Comparison of ENCODE assay signal across 15 cellular contexts in genomic region chr1:70896224-70896623, GRCh38.
DNase-seq lines count a peak whose midpoint lies in the region; ATAC-seq, FAIRE-seq and TF ChIP-seq lines count a peak whose summit lies in the region.
"Had no signal": no experiment of that assay in that cellular context is flagged by ENCODE, and none has a peak within 500 bp of the region (broad histone marks: within the 10 kb centered on the region; RNA-seq: fewer than 3 reads in every experiment).

No MANE protein-coding gene starts in this region.

- no peaks in the 10 kb centered on the region for H3K36me3 Mint-ChIP-seq in MCF 10A (ENCODE audit: insufficient read depth, unreplicated experiment)
- H3K36me3 Mint-ChIP-seq: activated naive CD4-positive, alpha-beta T cell treated with anti-CD3 and anti-CD28 coated beads, Interleukin-2, amount 10 ng/mL, durations not matched to agents 7 days and 5 days had no signal

- dilution Hi-C loops in mammary epithelial cell (cut with HindIII; ENCODE audit: low sequenced_read_pairs): no loop called here

- no peaks in the 10 kb centered on the region for H3K9me3 ChIP-seq in mammary epithelial cell (replicated peaks; ENCODE audit: insufficient read depth, low read length)
- H3K9me3 ChIP-seq in K562 (replicated peaks; ENCODE audit: control insufficient read depth, insufficient read depth, low read depth, low read length): no peaks in the 10 kb centered on the region
- H3K9me3 ChIP-seq: colonic mucosa, SJSA1 had no signal

- H3K27me3 ChIP-seq in mammary epithelial cell (ENCODE audit: insufficient read depth, low read length) (no peaks in the 10 kb centered on the region), K562 (ENCODE audit: control insufficient read depth in 2 of 2, insufficient read depth in 2 of 2, low read length in 2 of 2) (no peaks in the 10 kb centered on the region)
- H3K27me3 ChIP-seq: colonic mucosa, SJSA1 had no signal

- intact Hi-C loops in MCF 10A (cut with micrococcal nuclease): loop anchor here (2.0 to 5.0 kb wide), 2 partner anchors 209 to 367 kb away; no protein-coding TSS in a partner anchor
- intact Hi-C loops in mammary epithelial cell (cut with micrococcal nuclease): loop anchor here (1.0 to 5.0 kb wide), 2 partner anchors 211 to 369 kb away; no protein-coding TSS in a partner anchor
- intact Hi-C loops in K562 (cut with micrococcal nuclease): loop anchor here (1.0 to 5.0 kb wide), 2 partner anchors 151 to 368 kb away; partner anchors contain the start of gene PTGER3

- no peak overlapping the region for H3K27ac ChIP-seq in mammary epithelial cell (ENCODE audit: insufficient read depth, low read depth, low read length)
- no peak overlapping the region for H3K27ac ChIP-seq in K562 (ENCODE audit: extremely low read depth, low read depth, low read length)
- H3K27ac ChIP-seq: colonic mucosa, SJSA1, skin epidermis had no signal

- H3K27me3 Mint-ChIP-seq in MCF 10A (ENCODE audit: insufficient read depth, unreplicated experiment): peaks cover 59% of the 10 kb centered on the region
- H3K27me3 Mint-ChIP-seq: activated naive CD4-positive, alpha-beta T cell treated with anti-CD3 and anti-CD28 coated beads, Interleukin-2, amount 10 ng/mL, durations not matched to agents 7 days and 5 days had no signal

- H3K9me1 ChIP-seq in K562 (ENCODE audit: control insufficient read depth, insufficient read depth, low read length): no peaks in the 10 kb centered on the region

- peak; percentile 22 for TF ChIP-seq CTCF in MCF 10A (IDR thresholded peaks at IDR 0.05; ENCODE audit: unreplicated experiment)
- peak in 1 of 2 donors; percentile 48 for TF ChIP-seq CTCF in mammary epithelial cell (conservative IDR thresholded peaks at IDR 0.05 in 1 of 2, IDR thresholded peaks at IDR 0.05 in 1 of 2; ENCODE audit: extremely low read depth in 1 of 2, insufficient read depth in 1 of 2, low read depth in 1 of 2, low read length in 2 of 2)
- TF ChIP-seq CTCF in LNCaP clone FGC (IDR thresholded peaks at IDR 0.05; ENCODE audit: control insufficient read depth, extremely low read depth, insufficient read depth): peak; percentile 59
- peak; percentile 30 to 52 (median 36); a peak in 4 of 6 replicates for TF ChIP-seq CTCF in K562 (IDR thresholded peaks at IDR 0.05 in 2 of 3, conservative IDR thresholded peaks at IDR 0.05 in 1 of 3; ENCODE audit: insufficient read depth in 2 of 3, low read depth in 1 of 3, low read length in 3 of 3)
- TF ChIP-seq CTCF in retinal pigment epithelial cell (conservative IDR thresholded peaks at IDR 0.05; ENCODE audit: low read depth, low read length): peak; percentile 13

- H3K9me3 Mint-ChIP-seq in MCF 10A (ENCODE audit: unreplicated experiment): no peaks in the 10 kb centered on the region
- H3K9me3 Mint-ChIP-seq: activated naive CD4-positive, alpha-beta T cell treated with anti-CD3 and anti-CD28 coated beads, Interleukin-2, amount 10 ng/mL, durations not matched to agents 7 days and 5 days had no signal

- CTCF ChIA-PET in MCF 10A (lab: Yijun Ruan, JAX): interaction anchor here (0.7 to 1.3 kb wide), 3 partner anchors 9 to 218 kb away, joined by 3 to 4 read pairs (median 3); no protein-coding TSS in a partner anchor
- CTCF ChIA-PET in mammary epithelial cell (lab: Charles Lee; ENCODE audit: low non-redundant PET): no interaction called here
- CTCF ChIA-PET in K562 (lab: Yijun Ruan, JAX; ENCODE audit: low intra/inter-chr PET ratio): no interaction called here

- H3K4me1 ChIP-seq in mammary epithelial cell (ENCODE audit: insufficient read depth, low read length): no peaks in the 10 kb centered on the region
- H3K4me1 ChIP-seq in K562 (replicated peaks in 1 of 2; ENCODE audit: control insufficient read depth in 2 of 2, insufficient read depth in 2 of 2, low read length in 2 of 2): peaks cover 0 to 24% of the 10 kb centered on the region in 2 experiments; a peak in 3 of 5 replicates
- H3K4me1 ChIP-seq: colonic mucosa, SJSA1 had no signal

- H3K36me3 ChIP-seq in mammary epithelial cell (ENCODE audit: insufficient read depth, low read length) (no peaks in the 10 kb centered on the region), K562 (ENCODE audit: control insufficient read depth, insufficient read depth, low read length) (no peaks in the 10 kb centered on the region)
- H3K36me3 ChIP-seq: colonic mucosa, SJSA1 had no signal

- H3K4me3 ChIP-seq in mammary epithelial cell (replicated peaks in 1 of 3; ENCODE audit: insufficient read depth in 1 of 3, low read depth in 2 of 3, low read length in 3 of 3) (no peak overlapping the region), LNCaP clone FGC (ENCODE audit: low read depth, low read length) (no peak overlapping the region), K562 (no peak overlapping the region), retinal pigment epithelial cell (ENCODE audit: low read length) (no peak overlapping the region)
- H3K4me3 ChIP-seq: colonic mucosa, SJSA1, skin epidermis had no signal

- H2AFZ ChIP-seq in mammary epithelial cell (ENCODE audit: low read depth, low read length) (no peak overlapping the region), K562 (ENCODE audit: low read depth, low read length) (peak overlapping the region; percentile 69)

- H3K4me3 Mint-ChIP-seq in MCF 10A (ENCODE audit: unreplicated experiment): no peak overlapping the region
- H3K4me3 Mint-ChIP-seq: activated naive CD4-positive, alpha-beta T cell treated with anti-CD3 and anti-CD28 coated beads, Interleukin-2, amount 10 ng/mL, durations not matched to agents 7 days and 5 days had no signal

- H3K4me2 ChIP-seq in mammary epithelial cell (ENCODE audit: insufficient read depth, low read depth, low read length) (no peak overlapping the region), K562 (ENCODE audit: insufficient read depth, low read length) (no peak overlapping the region)

- WGBS in mammary epithelial cell (ENCODE audit: low coverage, missing lambda C conversion rate): 6% methylated on average over 1 of the region's 1 CpG
- 13% methylated on average over 1 of the region's 1 CpG for WGBS in K562 (ENCODE audit: insufficient coverage, low coverage, missing lambda C conversion rate)

- H4K20me1 ChIP-seq in mammary epithelial cell (ENCODE audit: insufficient read depth, low read length): no peaks in the 10 kb centered on the region
- no peaks in the 10 kb centered on the region for H4K20me1 ChIP-seq in K562 (replicated peaks; ENCODE audit: control insufficient read depth, insufficient read depth, low read length)

- no peaks in the 10 kb centered on the region for H3K4me1 Mint-ChIP-seq in MCF 10A (ENCODE audit: insufficient read depth, unreplicated experiment)
- H3K4me1 Mint-ChIP-seq: activated naive CD4-positive, alpha-beta T cell treated with anti-CD3 and anti-CD28 coated beads, Interleukin-2, amount 10 ng/mL, durations not matched to agents 7 days and 5 days had no signal

- no peak for TF ChIP-seq POLR2A in K562 (conservative IDR thresholded peaks at IDR 0.05)

- H3K79me2 ChIP-seq in mammary epithelial cell (ENCODE audit: insufficient read depth, low read length) (no peaks in the 10 kb centered on the region), K562 (ENCODE audit: control insufficient read depth, insufficient read depth, low read length) (no peaks in the 10 kb centered on the region)

- H3K9ac ChIP-seq in mammary epithelial cell (ENCODE audit: insufficient read depth, low read length) (no peak overlapping the region), K562 (ENCODE audit: insufficient read depth in 1 of 2, low read depth in 2 of 2, low read length in 2 of 2) (no peak overlapping the region)

- peak; percentile 80 for FAIRE-seq in K562 (lab: Jason Lieb, UNC)

- ATAC-seq in K562 (peak; percentile 80), HG03457 (IDR thresholded peaks at IDR 0.05; ENCODE audit: unreplicated experiment) (no peak)

- TF ChIP-seq RAD21 in K562 (CRISPR knock-in tag; conservative IDR thresholded peaks at IDR 0.05 in 1 of 2, IDR thresholded peaks at IDR 0.05 in 1 of 2): peak; percentile 30 to 68; a peak in 3 of 4 replicates

- in situ Hi-C loops in mammary epithelial cell (cut with MboI; ENCODE audit: low sequenced_read_pairs in 2 of 2): no loop called here
- in situ Hi-C loops in K562 (cut with MboI): no loop called here

- BruUV-seq in MCF 10A (replicated peaks; lab: Mats Ljungman, UMichigan): no TSS peak
- no TSS peak for BruUV-seq in mammary epithelial cell (replicated peaks; lab: Mats Ljungman, UMichigan)
- no TSS peak for BruUV-seq in K562 (replicated peaks; lab: Mats Ljungman, UMichigan)

- POLR2A ChIA-PET in MCF 10A (lab: Yijun Ruan, JAX): no interaction called here
- POLR2A ChIA-PET in K562 (lab: Yijun Ruan, JAX): interaction anchor here (1.1 to 2.9 kb wide), 3 partner anchors 9 to 12 kb away, joined by 3 to 16 read pairs (median 4); no protein-coding TSS in a partner anchor

- TF ChIP-seq EP300 in K562 (IDR thresholded peaks at IDR 0.05; ENCODE audit: low read length): no peak

- no peak overlapping the region for H3K27ac Mint-ChIP-seq in MCF 10A (ENCODE audit: low read depth, unreplicated experiment)
- H3K27ac Mint-ChIP-seq: activated naive CD4-positive, alpha-beta T cell treated with anti-CD3 and anti-CD28 coated beads, Interleukin-2, amount 10 ng/mL, durations not matched to agents 7 days and 5 days had no signal

- DNase-seq in MCF 10A (ENCODE audit: unreplicated experiment) (peak; percentile 22), mammary epithelial cell (no peak), LNCaP clone FGC (ENCODE audit: low read depth) (no peak), K562 (ENCODE audit: extremely low read depth in 1 of 4, low spot score in 3 of 4) (no peak), retinal pigment epithelial cell (ENCODE audit: low read depth) (no peak), NCI-H1436 (lab: John Stamatoyannopoulos, UW) (no peak), RPMI8226 (no peak)
- DNase-seq: activated naive CD4-positive, alpha-beta T cell treated with anti-CD3 and anti-CD28 coated beads, Interleukin-2, amount 10 ng/mL, durations not matched to agents 7 days and 5 days; C1 segment of cervical spinal cord; colonic mucosa; glutamatergic neuron; NCI-H2081 treated with DMSO at 0.1 percent for 48 hours had no signal

TF ChIP-seq in K562, 482 proteins besides CTCF, POLR2A, EP300 and RAD21 (continues in another document):
- no peak for TF ChIP-seq ZNF77 (CRISPR knock-in tag; IDR thresholded peaks at IDR 0.05)
- TF ChIP-seq SRSF7 (optimal IDR thresholded peaks at IDR 0.05; ENCODE audit: low read depth, low read length): no peak
- TF ChIP-seq ZBED1 (IDR thresholded peaks at IDR 0.05): no peak
- TF ChIP-seq PHB2 (IDR thresholded peaks at IDR 0.05; ENCODE audit: low read depth): no peak
- no peak for TF ChIP-seq RBBP5 (IDR thresholded peaks at IDR 0.05; ENCODE audit: borderline replicate concordance, insufficient read depth, low read length, poor library complexity, severe bottlenecking)
- TF ChIP-seq SMC3 (conservative IDR thresholded peaks at IDR 0.05; ENCODE audit: insufficient read depth, low read depth, low read length): 0 out of 2 replicates have a peak, but pooled peaks have one; percentile 30
- no peak for TF ChIP-seq TAF1 (IDR thresholded peaks at IDR 0.05; ENCODE audit: control insufficient read depth, extremely low read depth, insufficient read depth, low read length, severe bottlenecking)
- no peak for TF ChIP-seq SMARCC2 (IDR thresholded peaks at IDR 0.05; ENCODE audit: low read depth)
- no peak for TF ChIP-seq SIX5 (IDR thresholded peaks at IDR 0.05; ENCODE audit: borderline replicate concordance in 1 of 2, insufficient read depth in 1 of 2, low read depth in 1 of 2, low read length in 2 of 2)
